Comparison of ENCODE assay signal across 1 cellular context in the genomic region with DNA sequence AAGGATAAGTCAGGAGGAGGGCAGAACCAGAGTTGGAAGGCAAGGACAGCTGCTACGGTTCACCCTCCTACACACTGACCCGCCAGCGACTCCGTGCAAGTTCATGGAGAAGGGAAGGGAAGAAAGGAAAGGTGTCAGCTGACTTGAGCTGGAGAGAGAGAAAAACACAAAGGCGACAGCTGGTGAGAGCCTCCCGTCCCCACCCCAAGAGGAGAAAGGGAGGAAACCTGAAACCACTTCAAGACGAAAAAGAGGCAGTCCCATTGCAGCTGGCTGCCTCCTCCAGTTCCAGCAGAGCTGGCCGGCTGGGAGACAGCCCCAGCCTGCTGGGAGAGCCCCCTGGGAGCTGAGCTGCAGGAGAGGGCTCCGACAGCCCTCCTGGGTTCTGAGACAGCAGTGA.
TF ChIP-seq lines count a peak whose summit lies in the region.

No MANE protein-coding gene starts in this region.

TF ChIP-seq in HEK293, 187 proteins besides CTCF, POLR2A, EP300 and RAD21 (continued from another document and continues in another):
- TF ChIP-seq, protein P1, sequence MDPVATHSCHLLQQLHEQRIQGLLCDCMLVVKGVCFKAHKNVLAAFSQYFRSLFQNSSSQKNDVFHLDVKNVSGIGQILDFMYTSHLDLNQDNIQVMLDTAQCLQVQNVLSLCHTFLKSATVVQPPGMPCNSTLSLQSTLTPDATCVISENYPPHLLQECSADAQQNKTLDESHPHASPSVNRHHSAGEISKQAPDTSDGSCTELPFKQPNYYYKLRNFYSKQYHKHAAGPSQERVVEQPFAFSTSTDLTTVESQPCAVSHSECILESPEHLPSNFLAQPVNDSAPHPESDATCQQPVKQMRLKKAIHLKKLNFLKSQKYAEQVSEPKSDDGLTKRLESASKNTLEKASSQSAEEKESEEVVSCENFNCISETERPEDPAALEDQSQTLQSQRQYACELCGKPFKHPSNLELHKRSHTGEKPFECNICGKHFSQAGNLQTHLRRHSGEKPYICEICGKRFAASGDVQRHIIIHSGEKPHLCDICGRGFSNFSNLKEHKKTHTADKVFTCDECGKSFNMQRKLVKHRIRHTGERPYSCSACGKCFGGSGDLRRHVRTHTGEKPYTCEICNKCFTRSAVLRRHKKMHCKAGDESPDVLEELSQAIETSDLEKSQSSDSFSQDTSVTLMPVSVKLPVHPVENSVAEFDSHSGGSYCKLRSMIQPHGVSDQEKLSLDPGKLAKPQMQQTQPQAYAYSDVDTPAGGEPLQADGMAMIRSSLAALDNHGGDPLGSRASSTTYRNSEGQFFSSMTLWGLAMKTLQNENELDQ (tag by site-specific recombination; IDR thresholded peaks at IDR 0.05; ENCODE audit: low read depth), result no peak
- TF ChIP-seq ZNF776 (tag by site-specific recombination; IDR thresholded peaks at IDR 0.05; ENCODE audit: borderline replicate concordance) (no peak), ZNF561 (tag by site-specific recombination; IDR thresholded peaks at IDR 0.05; ENCODE audit: borderline replicate concordance) (peak; percentile 95), ZNF626 (tag by site-specific recombination; IDR thresholded peaks at IDR 0.05) (no peak), ZNF544 (tag by site-specific recombination; IDR thresholded peaks at IDR 0.05) (no peak), ZNF510 (tag by site-specific recombination; IDR thresholded peaks at IDR 0.05; ENCODE audit: insufficient replicate concordance) (no peak), ZNF830 (tag by site-specific recombination; IDR thresholded peaks at IDR 0.05; ENCODE audit: low read depth) (no peak), ZNF843 (tag by site-specific recombination; IDR thresholded peaks at IDR 0.05) (no peak), ZNF48 (tag by site-specific recombination; IDR thresholded peaks at IDR 0.05) (no peak), ZNF747 (tag by site-specific recombination; IDR thresholded peaks at IDR 0.05) (no peak), ZNF19 (tag by site-specific recombination; IDR thresholded peaks at IDR 0.05; ENCODE audit: low read depth) (no peak), ZNF529 (tag by site-specific recombination; IDR thresholded peaks at IDR 0.05; ENCODE audit: insufficient replicate concordance) (no peak), ZNF302 (tag by site-specific recombination; IDR thresholded peaks at IDR 0.05; ENCODE audit: low read depth) (no peak), ZNF148 (tag by site-specific recombination; IDR thresholded peaks at IDR 0.05; ENCODE audit: borderline replicate concordance) (no peak), ZNF426 (tag by site-specific recombination; IDR thresholded peaks at IDR 0.05) (no peak), KLF10 (tag by site-specific recombination; IDR thresholded peaks at IDR 0.05) (peak; percentile 66), ZNF548 (tag by site-specific recombination; IDR thresholded peaks at IDR 0.05) (no peak), ZNF837 (tag by site-specific recombination; IDR thresholded peaks at IDR 0.05) (no peak), ZBTB1 (tag by site-specific recombination; IDR thresholded peaks at IDR 0.05) (no peak), YY2 (tag by site-specific recombination; IDR thresholded peaks at IDR 0.05) (no peak), IKZF3 (tag by site-specific recombination; IDR thresholded peaks at IDR 0.05) (peak; percentile 88; the same call in 1 of the 2 replicates), ZSCAN30 (tag by site-specific recombination; IDR thresholded peaks at IDR 0.05) (peak; percentile 81), OSR2 (tag by site-specific recombination; IDR thresholded peaks at IDR 0.05) (peak; percentile 42; the same call in 1 of the 2 replicates), GLI4 (tag by site-specific recombination; IDR thresholded peaks at IDR 0.05) (no peak), ZNF366 (tag by site-specific recombination; conservative IDR thresholded peaks at IDR 0.05) (peak; percentile 73), KLF8 (tag by site-specific recombination; IDR thresholded peaks at IDR 0.05) (peak; percentile 77), ZNF704 (tag by site-specific recombination; IDR thresholded peaks at IDR 0.05) (no peak), EGR2 (tag by site-specific recombination; IDR thresholded peaks at IDR 0.05; ENCODE audit: low read depth) (peak; percentile 71), HOXA7 (CRISPR knock-in tag; IDR thresholded peaks at IDR 0.05; ENCODE audit: borderline replicate concordance) (no peak), ZBTB26 (tag by site-specific recombination; optimal IDR thresholded peaks at IDR 0.05) (no peak), KLF1 (tag by site-specific recombination; IDR thresholded peaks at IDR 0.05) (peak; percentile 82), ZNF280C (tag by site-specific recombination; IDR thresholded peaks at IDR 0.05) (no peak), ZNF560 (tag by site-specific recombination; IDR thresholded peaks at IDR 0.05; ENCODE audit: borderline replicate concordance) (no peak), ZNF391 (tag by site-specific recombination; IDR thresholded peaks at IDR 0.05; ENCODE audit: borderline replicate concordance, low read depth) (no peak), ZNF121 (tag by site-specific recombination; IDR thresholded peaks at IDR 0.05) (no peak), PRDM4 (tag by site-specific recombination; IDR thresholded peaks at IDR 0.05) (peak; percentile 35; the same call in 1 of the 2 replicates), ZNF184 (tag by site-specific recombination; IDR thresholded peaks at IDR 0.05) (peak; percentile 49; the same call in 1 of the 2 replicates), ZNF658 (tag by site-specific recombination; IDR thresholded peaks at IDR 0.05) (no peak), MZF1 (tag by site-specific recombination; IDR thresholded peaks at IDR 0.05; ENCODE audit: borderline replicate concordance) (peak; percentile 70), ZNF248 (tag by site-specific recombination; IDR thresholded peaks at IDR 0.05) (no peak), ZNF629 (tag by site-specific recombination; IDR thresholded peaks at IDR 0.05) (no peak; the same call in none of the 2 replicates), ZNF266 (tag by site-specific recombination; IDR thresholded peaks at IDR 0.05; ENCODE audit: low read depth) (no peak), ZNF660 (tag by site-specific recombination; IDR thresholded peaks at IDR 0.05) (0 out of 2 replicates have a peak, but pooled peaks have one; percentile 23), SP2 (tag by site-specific recombination; IDR thresholded peaks at IDR 0.05) (peak; percentile 35), ZNF221 (tag by site-specific recombination; IDR thresholded peaks at IDR 0.05; ENCODE audit: borderline replicate concordance) (no peak)
- TF ChIP-seq, protein P2, sequence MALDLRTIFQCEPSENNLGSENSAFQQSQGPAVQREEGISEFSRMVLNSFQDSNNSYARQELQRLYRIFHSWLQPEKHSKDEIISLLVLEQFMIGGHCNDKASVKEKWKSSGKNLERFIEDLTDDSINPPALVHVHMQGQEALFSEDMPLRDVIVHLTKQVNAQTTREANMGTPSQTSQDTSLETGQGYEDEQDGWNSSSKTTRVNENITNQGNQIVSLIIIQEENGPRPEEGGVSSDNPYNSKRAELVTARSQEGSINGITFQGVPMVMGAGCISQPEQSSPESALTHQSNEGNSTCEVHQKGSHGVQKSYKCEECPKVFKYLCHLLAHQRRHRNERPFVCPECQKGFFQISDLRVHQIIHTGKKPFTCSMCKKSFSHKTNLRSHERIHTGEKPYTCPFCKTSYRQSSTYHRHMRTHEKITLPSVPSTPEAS (tag by site-specific recombination; IDR thresholded peaks at IDR 0.05), result no peak
- TF ChIP-seq, protein P3, sequence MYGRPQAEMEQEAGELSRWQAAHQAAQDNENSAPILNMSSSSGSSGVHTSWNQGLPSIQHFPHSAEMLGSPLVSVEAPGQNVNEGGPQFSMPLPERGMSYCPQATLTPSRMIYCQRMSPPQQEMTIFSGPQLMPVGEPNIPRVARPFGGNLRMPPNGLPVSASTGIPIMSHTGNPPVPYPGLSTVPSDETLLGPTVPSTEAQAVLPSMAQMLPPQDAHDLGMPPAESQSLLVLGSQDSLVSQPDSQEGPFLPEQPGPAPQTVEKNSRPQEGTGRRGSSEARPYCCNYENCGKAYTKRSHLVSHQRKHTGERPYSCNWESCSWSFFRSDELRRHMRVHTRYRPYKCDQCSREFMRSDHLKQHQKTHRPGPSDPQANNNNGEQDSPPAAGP (tag by site-specific recombination; IDR thresholded peaks at IDR 0.05), result peak; percentile 86
- TF ChIP-seq, protein P4, sequence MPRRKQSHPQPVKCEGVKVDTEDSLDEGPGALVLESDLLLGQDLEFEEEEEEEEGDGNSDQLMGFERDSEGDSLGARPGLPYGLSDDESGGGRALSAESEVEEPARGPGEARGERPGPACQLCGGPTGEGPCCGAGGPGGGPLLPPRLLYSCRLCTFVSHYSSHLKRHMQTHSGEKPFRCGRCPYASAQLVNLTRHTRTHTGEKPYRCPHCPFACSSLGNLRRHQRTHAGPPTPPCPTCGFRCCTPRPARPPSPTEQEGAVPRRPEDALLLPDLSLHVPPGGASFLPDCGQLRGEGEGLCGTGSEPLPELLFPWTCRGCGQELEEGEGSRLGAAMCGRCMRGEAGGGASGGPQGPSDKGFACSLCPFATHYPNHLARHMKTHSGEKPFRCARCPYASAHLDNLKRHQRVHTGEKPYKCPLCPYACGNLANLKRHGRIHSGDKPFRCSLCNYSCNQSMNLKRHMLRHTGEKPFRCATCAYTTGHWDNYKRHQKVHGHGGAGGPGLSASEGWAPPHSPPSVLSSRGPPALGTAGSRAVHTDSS (tag by site-specific recombination; IDR thresholded peaks at IDR 0.05), result no peak
